ENCODE assay signal across 30 cellular contexts in the genomic region with DNA sequence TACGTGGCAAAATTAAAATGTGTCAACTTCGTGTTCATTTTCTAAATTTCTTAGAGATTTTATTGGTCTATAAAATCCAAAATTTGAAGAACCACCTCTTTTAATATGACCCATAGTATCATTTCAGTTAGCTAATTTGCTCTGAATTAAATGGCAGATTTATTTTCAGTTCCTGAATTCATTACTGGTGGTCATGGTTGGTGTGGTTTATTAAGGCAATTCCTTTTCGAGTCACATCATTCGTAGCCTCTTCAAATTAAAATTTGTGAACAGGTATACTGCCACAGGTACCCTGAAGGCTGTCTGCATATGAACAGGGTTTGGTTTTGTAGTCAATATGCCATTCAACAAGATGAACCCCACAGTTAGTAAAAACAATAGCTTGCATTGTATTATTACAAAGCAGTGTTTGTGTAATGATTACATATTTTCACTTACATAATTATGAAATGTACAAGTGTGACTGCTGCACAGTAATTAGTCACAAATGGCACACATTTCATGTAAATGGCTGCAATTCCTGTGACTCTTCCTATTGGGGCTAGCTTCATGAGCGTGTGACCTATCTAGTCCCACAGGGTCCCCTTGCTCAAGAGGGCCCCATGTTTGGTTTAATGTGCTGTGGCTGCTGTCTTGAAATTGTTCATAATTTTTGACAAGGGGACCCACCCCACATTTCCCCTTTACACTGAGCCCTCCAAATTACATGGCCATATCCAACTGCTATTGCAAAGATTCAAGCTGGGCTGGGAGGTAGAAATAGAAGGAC. TPM values are rescaled to one million over a fixed set of nuclear protein-coding genes. Genes with fewer than 3 reads are reported as not detected.
A peak's percentile ranks its signal among the peaks of the same experiment; 100 is the strongest.
DNase-seq lines count a peak whose midpoint lies in the region; ATAC-seq, FAIRE-seq and TF ChIP-seq lines count a peak whose summit lies in the region.
"Had no signal": no experiment of that assay in that cellular context is flagged by ENCODE, and none has a peak within 500 bp of the region (broad histone marks: within the 10 kb centered on the region; RNA-seq: fewer than 3 reads in every experiment).

No MANE protein-coding gene starts in this region.

- H3K79me2 ChIP-seq in GM12878 (ENCODE audit: control insufficient read depth, insufficient read depth, low read length): peaks cover 58% of the 10 kb centered on the region

- peak overlapping the region; percentile 44 for H3K4me2 ChIP-seq in GM12878 (ENCODE audit: control insufficient read depth, insufficient read depth)
- H3K4me2 ChIP-seq: PC-9 had no signal

- H4K20me1 ChIP-seq in GM12878 (ENCODE audit: control insufficient read depth, insufficient read depth): no peaks in the 10 kb centered on the region

- H3K27me3 ChIP-seq in GM12878 (replicated peaks in 1 of 2; ENCODE audit: control insufficient read depth in 2 of 2, insufficient read depth in 2 of 2, low read length in 1 of 2) (no peaks in the 10 kb centered on the region), SJCRH30 (no peaks in the 10 kb centered on the region), small intestine (ENCODE audit: control insufficient read depth in 2 of 2, insufficient read depth in 2 of 2, low read length in 2 of 2) (no peaks in the 10 kb centered on the region)
- H3K27me3 ChIP-seq: transverse colon had no signal

- peaks cover 0 to 3% of the 10 kb centered on the region in 2 donors for H3K36me3 Mint-ChIP-seq in activated T-cell treated with anti-CD3 and anti-CD28 coated beads, Interleukin-2, amount 50 U/mL, for 72 hours (ENCODE audit: insufficient read depth in 2 of 2)
- H3K36me3 Mint-ChIP-seq in stimulated activated effector memory CD8-positive, alpha-beta T cell treated with anti-CD3 and anti-CD28 coated beads, Interleukin-12 subunit alpha, Interleukin-12 subunit beta, amount 100 ng/mL, for 72 hours: peaks cover 6% of the 10 kb centered on the region
- H3K36me3 Mint-ChIP-seq in naive thymus-derived CD8-positive, alpha-beta T cell: peaks cover 0 to 3% (median 3%) of the 10 kb centered on the region in 3 donors
- H3K36me3 Mint-ChIP-seq: activated naive CD4-positive, alpha-beta T cell treated with anti-CD3 and anti-CD28 coated beads, Interleukin-2, amount 10 ng/mL, durations not matched to agents 7 days and 5 days had no signal

- H3K27ac ChIP-seq in GM12878 (ENCODE audit: control insufficient read depth, insufficient read depth): peak overlapping the region; percentile 97
- no peak overlapping the region for H3K27ac ChIP-seq in SJCRH30
- H3K27ac ChIP-seq in small intestine (ENCODE audit: low read depth in 1 of 2, low read length in 1 of 2): no peak overlapping the region
- H3K27ac ChIP-seq: PC-9, transverse colon, VCaP had no signal

- peak; percentile 33 for FAIRE-seq in GM12891 (lab: Jason Lieb, UNC)
- peak; percentile 47 for FAIRE-seq in GM12878 (lab: Jason Lieb, UNC)
- FAIRE-seq in small intestine (lab: Jason Lieb, UNC): no peak
- FAIRE-seq: bronchial epithelial cell, HepG2 had no signal

- POLR2A ChIA-PET in GM12878 (lab: Charles Lee): interaction anchor here (0.5 to 10.2 kb wide), 15 partner anchors 12 to 250 kb away, joined by 3 to 166 read pairs (median 13); a partner anchor contains a TSS
- POLR2A ChIA-PET in naive thymus-derived CD8-positive, alpha-beta T cell (lab: Charles Lee): interaction anchor here (0.6 to 10.2 kb wide), 6 partner anchors 22 to 73 kb away, joined by 3 to 78 read pairs (median 3); a partner anchor contains a TSS

- TF ChIP-seq RAD21 in GM12878 (IDR thresholded peaks at IDR 0.05; ENCODE audit: insufficient read depth, low read depth, low read length): no peak

- RAD21 ChIA-PET in GM12878 (lab: Charles Lee; ENCODE audit: unreplicated experiment): interaction anchor here (1.0 to 9.9 kb wide), 22 partner anchors 11 to 254 kb away, joined by 3 to 176 read pairs (median 16); a partner anchor contains a TSS

- H3K4me1 ChIP-seq in GM12878 (ENCODE audit: control insufficient read depth, insufficient read depth, low read length): peaks cover 49% of the 10 kb centered on the region
- peaks cover 47% of the 10 kb centered on the region for H3K4me1 ChIP-seq in SJCRH30
- peaks cover 0 to 4% of the 10 kb centered on the region in 2 donors for H3K4me1 ChIP-seq in small intestine (ENCODE audit: control insufficient read depth in 2 of 2, insufficient read depth in 1 of 2, low read depth in 1 of 2, low read length in 1 of 2)

- no peak for DNase-seq in activated T-cell treated with anti-CD3 and anti-CD28 coated beads, Interleukin-2, amount 50 U/mL, for 72 hours
- DNase-seq in activated T-cell treated with anti-CD3 and anti-CD28 coated beads, Interleukin-2, amount 50 U/mL, for 1 hour: no peak
- DNase-seq in GM12891 (ENCODE audit: insufficient read length, low spot score): no peak
- DNase-seq in GM12878 (ENCODE audit: low read depth, low spot score): no peak
- DNase-seq in stimulated activated effector memory CD8-positive, alpha-beta T cell treated with anti-CD3 and anti-CD28 coated beads, Interleukin-12 subunit alpha, Interleukin-12 subunit beta, amount 100 ng/mL, for 72 hours (ENCODE audit: low spot score in 2 of 2): no peak
- no peak for DNase-seq in naive thymus-derived CD8-positive, alpha-beta T cell
- DNase-seq in SJCRH30: no peak
- DNase-seq in small intestine: no peak
- DNase-seq: activated CD4-positive, alpha-beta T cell treated with anti-CD3 and anti-CD28 coated beads for 48 hours; activated CD8-positive, alpha-beta memory T cell treated with anti-CD3 and anti-CD28 coated beads, Interleukin-2, amount 10 ng/mL, durations not matched to agents 7 days and 5 days; activated naive CD4-positive, alpha-beta T cell treated with anti-CD3 and anti-CD28 coated beads, Interleukin-2, amount 10 ng/mL, durations not matched to agents 7 days and 5 days; AML-193; COR-L47; DMS53; GDM1; hippocampal formation; Kasumi-1; left cardiac atrium; NCI-H1417; NCI-H2029 treated with DMSO at 0.1 percent for 48 hours; NCI-H524 treated with DMSO at 0.1 percent for 48 hours; PC-9; right cardiac atrium; stimulated activated CD4-positive, alpha-beta T cell treated with anti-CD3 and anti-CD28 coated beads, Interleukin-2, amount 100 ng/mL, for 24 hours; stimulated activated CD8-positive, alpha-beta memory T cell treated with anti-CD3 and anti-CD28 coated beads, Interleukin-4, amount 100 ng/mL, for 48 hours; transverse colon had no signal

- peak overlapping the region; percentile 62 to 94 for H3K4me3 Mint-ChIP-seq in activated T-cell treated with anti-CD3 and anti-CD28 coated beads, Interleukin-2, amount 50 U/mL, for 72 hours
- peak overlapping the region; percentile 66 for H3K4me3 Mint-ChIP-seq in stimulated activated effector memory CD8-positive, alpha-beta T cell treated with anti-CD3 and anti-CD28 coated beads, Interleukin-12 subunit alpha, Interleukin-12 subunit beta, amount 100 ng/mL, for 72 hours
- H3K4me3 Mint-ChIP-seq in naive thymus-derived CD8-positive, alpha-beta T cell: peak overlapping the region in 2 of 10 donors; percentile 28 to 56
- H3K4me3 Mint-ChIP-seq: activated CD8-positive, alpha-beta memory T cell treated with anti-CD3 and anti-CD28 coated beads, Interleukin-2, amount 10 ng/mL, durations not matched to agents 7 days and 5 days; activated naive CD4-positive, alpha-beta T cell treated with anti-CD3 and anti-CD28 coated beads, Interleukin-2, amount 10 ng/mL, durations not matched to agents 7 days and 5 days had no signal

- peak; percentile 7 for ATAC-seq in activated T-cell treated with anti-CD3 and anti-CD28 coated beads, Interleukin-2, amount 50 U/mL, for 72 hours (replicated peaks in 1 of 2)
- peak; percentile 4 for ATAC-seq in GM12878
- peak; percentile 1 for ATAC-seq in stimulated activated effector memory CD8-positive, alpha-beta T cell treated with anti-CD3 and anti-CD28 coated beads, Interleukin-12 subunit alpha, Interleukin-12 subunit beta, amount 100 ng/mL, for 72 hours
- no peak for ATAC-seq in naive thymus-derived CD8-positive, alpha-beta T cell
- ATAC-seq: HCT116, HepG2, left cardiac atrium, right cardiac atrium had no signal

- CTCF ChIA-PET in GM12878 (lab: Yijun Ruan, JAX): interaction anchor here (1.0 to 7.1 kb wide), 18 partner anchors 11 to 251 kb away, joined by 3 to 32 read pairs (median 6); no protein-coding TSS in a partner anchor

- peaks cover 77% of the 10 kb centered on the region for H3K4me1 Mint-ChIP-seq in activated T-cell treated with anti-CD3 and anti-CD28 coated beads, Interleukin-2, amount 50 U/mL, for 72 hours (ENCODE audit: low read depth)
- H3K4me1 Mint-ChIP-seq in stimulated activated effector memory CD8-positive, alpha-beta T cell treated with anti-CD3 and anti-CD28 coated beads, Interleukin-12 subunit alpha, Interleukin-12 subunit beta, amount 100 ng/mL, for 72 hours: peaks cover 89% of the 10 kb centered on the region
- H3K4me1 Mint-ChIP-seq in naive thymus-derived CD8-positive, alpha-beta T cell: peaks cover 43 to 74% (median 55%) of the 10 kb centered on the region in 4 donors

- in situ Hi-C loops in GM12878 (cut with MboI): no loop called here

- peak overlapping the region; percentile 72 for H3K27ac Mint-ChIP-seq in activated T-cell treated with anti-CD3 and anti-CD28 coated beads, Interleukin-2, amount 50 U/mL, for 72 hours
- H3K27ac Mint-ChIP-seq in stimulated activated effector memory CD8-positive, alpha-beta T cell treated with anti-CD3 and anti-CD28 coated beads, Interleukin-12 subunit alpha, Interleukin-12 subunit beta, amount 100 ng/mL, for 72 hours: peak overlapping the region; percentile 92
- H3K27ac Mint-ChIP-seq in naive thymus-derived CD8-positive, alpha-beta T cell: peak overlapping the region in 4 of 10 donors; percentile 62 to 98 (median 94)
- H3K27ac Mint-ChIP-seq: activated naive CD4-positive, alpha-beta T cell treated with anti-CD3 and anti-CD28 coated beads, Interleukin-2, amount 10 ng/mL, durations not matched to agents 7 days and 5 days had no signal

- peak in 1 of 2 experiments; percentile 52; a peak in 2 of 4 replicates for TF ChIP-seq EP300 in GM12878 (IDR thresholded peaks at IDR 0.05; ENCODE audit: borderline replicate concordance in 1 of 2, control insufficient read depth in 1 of 2, low read depth in 2 of 2, low read length in 2 of 2)

- SMC1A ChIA-PET in GM12878 (lab: Charles Lee; ENCODE audit: uncharacterized antibody, unreplicated experiment): interaction anchor here (1.1 to 10.2 kb wide), 26 partner anchors 8 to 254 kb away, joined by 3 to 178 read pairs (median 22); a partner anchor contains a TSS

- TF ChIP-seq POLR2A in GM12891 (IDR thresholded peaks at IDR 0.05; ENCODE audit: low read depth, low read length) (no peak), GM12878 (IDR thresholded peaks at IDR 0.05; ENCODE audit: low read depth, low read length) (no peak)

- no TSS peak for BruUV-seq in GM12878 (replicated peaks; lab: Mats Ljungman, UMichigan)

- H3K4me3 ChIP-seq in GM12878: 0 out of 2 replicates have a peak overlapping the region, but pooled peaks have one; percentile 4
- H3K4me3 ChIP-seq in SJCRH30: no peak overlapping the region
- H3K4me3 ChIP-seq in small intestine (ENCODE audit: low read depth in 1 of 2, low read length in 2 of 2): no peak overlapping the region
- H3K4me3 ChIP-seq: PC-9, transverse colon had no signal

- peak overlapping the region; percentile 9; the same call in 1 of the 2 replicates for H2AFZ ChIP-seq in GM12878 (ENCODE audit: control insufficient read depth, low read depth, low read length)
- H2AFZ ChIP-seq: PC-9 had no signal

- WGBS in GM12878 (ENCODE audit: insufficient coverage, insufficient replicate concordance, low lambda C conversion rate, missing lambda C conversion rate): 69% methylated on average over 5 of the region's 5 CpGs
- WGBS in small intestine, 3 donors: 86 to 93% (median 92%) methylated on average over 5 of the region's 5 CpGs

- intact Hi-C loops in GM12878 (cut with micrococcal nuclease; ENCODE audit: unreplicated experiment): loop anchor here (5.0 kb wide), 1 partner anchor 45 kb away; no protein-coding TSS in a partner anchor

- peak overlapping the region; percentile 31 for H3K9ac ChIP-seq in GM12878 (ENCODE audit: control insufficient read depth, insufficient read depth, low read length)

- H3K27me3 Mint-ChIP-seq in activated T-cell treated with anti-CD3 and anti-CD28 coated beads, Interleukin-2, amount 50 U/mL, for 72 hours (ENCODE audit: low read depth): no peaks in the 10 kb centered on the region
- H3K27me3 Mint-ChIP-seq in naive thymus-derived CD8-positive, alpha-beta T cell: no peaks in the 10 kb centered on the region
- H3K27me3 Mint-ChIP-seq: activated CD8-positive, alpha-beta memory T cell treated with anti-CD3 and anti-CD28 coated beads, Interleukin-2, amount 10 ng/mL, durations not matched to agents 7 days and 5 days; activated naive CD4-positive, alpha-beta T cell treated with anti-CD3 and anti-CD28 coated beads, Interleukin-2, amount 10 ng/mL, durations not matched to agents 7 days and 5 days had no signal

- TF ChIP-seq CTCF in GM12878 (IDR thresholded peaks at IDR 0.05 in 2 of 3, conservative IDR thresholded peaks at IDR 0.05 in 1 of 3; ENCODE audit: control insufficient read depth in 2 of 3, extremely low read depth in 1 of 3, insufficient read depth in 1 of 3, low read depth in 3 of 3, low read length in 3 of 3): no peak

- peaks cover 5% of the 10 kb centered on the region in 2 donors for H3K9me3 Mint-ChIP-seq in activated T-cell treated with anti-CD3 and anti-CD28 coated beads, Interleukin-2, amount 50 U/mL, for 72 hours
- no peaks in the 10 kb centered on the region for H3K9me3 Mint-ChIP-seq in stimulated activated effector memory CD8-positive, alpha-beta T cell treated with anti-CD3 and anti-CD28 coated beads, Interleukin-12 subunit alpha, Interleukin-12 subunit beta, amount 100 ng/mL, for 72 hours
- no peaks in the 10 kb centered on the region for H3K9me3 Mint-ChIP-seq in naive thymus-derived CD8-positive, alpha-beta T cell
- H3K9me3 Mint-ChIP-seq: activated naive CD4-positive, alpha-beta T cell treated with anti-CD3 and anti-CD28 coated beads, Interleukin-2, amount 10 ng/mL, durations not matched to agents 7 days and 5 days had no signal

- H3K36me3 ChIP-seq in GM12878 (ENCODE audit: control insufficient read depth in 2 of 2, insufficient read depth in 2 of 2, low read length in 1 of 2) (no peaks in the 10 kb centered on the region), SJCRH30 (no peaks in the 10 kb centered on the region), small intestine (ENCODE audit: control insufficient read depth in 2 of 2, insufficient read depth in 2 of 2, low read length in 2 of 2) (no peaks in the 10 kb centered on the region)
- H3K36me3 ChIP-seq: transverse colon had no signal

- H3K9me3 ChIP-seq in GM12878 (replicated peaks; ENCODE audit: control insufficient read depth, insufficient read depth, low read length) (no peaks in the 10 kb centered on the region; the same call in 2 of the 3 replicates), SJCRH30 (replicated peaks) (no peaks in the 10 kb centered on the region; the same call in 1 of the 2 replicates), small intestine (ENCODE audit: control insufficient read depth, low read depth) (no peaks in the 10 kb centered on the region)
- H3K9me3 ChIP-seq: transverse colon had no signal

RNA-seq across cellular contexts. Expression of a gene that starts 48.8 kb away (rescaled TPM):
- 10 to 100 TPM; 27.0 to 28.9 TPM for total RNA-seq in activated T-cell treated with anti-CD3 and anti-CD28 coated beads, Interleukin-2, amount 50 U/mL, for 72 hours
- 12.0 TPM for polyA plus RNA-seq in GM12891 (2012; ENCODE audit: low read depth, missing spikeins)
- 36.3 and 37.4 TPM in 2 replicates for total RNA-seq in GM12878 (2013; cell fraction: nucleolus; rRNA removed)
- total RNA-seq in GM12878 (2014; rRNA removed) (36.2 and 36.9 TPM in 2 replicates), GM12878 (2014; rRNA removed; fragmentation: Illumina TruSeq; extraction: Trizol) (44.6 and 46.5 TPM in 2 replicates), GM12878 (2021) (63.1 and 67.6 TPM in 2 replicates)
- polyA plus RNA-seq in GM12878 (2011; ENCODE audit: low read depth): 8.8 TPM
- polyA plus RNA-seq in GM12878 (2011; rRNA removed) (47.3 and 47.4 TPM in 2 replicates), GM12878 (2014; fragmentation: Illumina TruSeq; extraction: Trizol) (86.9 and 109 TPM in 2 replicates), GM12878 (2014; fragmentation: Nextera tagmentation; extraction: Ambion mirVana) (10 to 100 TPM; 11.8 to 16.1 TPM), GM12878 (2014; rRNA removed) (59.1 and 61.4 TPM in 2 replicates), GM12878 (2016; fragmentation: Nextera tagmentation; extraction: Ambion mirVana) (10 to 100 TPM; 58.4 to 66.1 TPM), small intestine (10 to 100 TPM in 1 of 3 donors, 1 to 10 TPM in 2; 1.1 to 10.6 (median 3.2) TPM)
- 51.0 and 62.8 TPM in 2 replicates for polyA plus RNA-seq in GM12878 (2011; cell fraction: cytosol; rRNA removed)
- 33.6 and 47.7 TPM in 2 replicates for polyA plus RNA-seq in GM12878 (2011; cell fraction: nucleus; rRNA removed)
- polyA plus RNA-seq in GM12878 (2012): 13.6 and 28.5 TPM in 2 replicates
- 32.6 and 52.1 TPM in 2 replicates for polyA minus RNA-seq in GM12878 (2011; rRNA and poly(A)+ RNA removed)
- polyA minus RNA-seq in GM12878 (2011; cell fraction: cytosol; rRNA and poly(A)+ RNA removed): 18.0 and 24.0 TPM in 2 replicates
- 19.7 and 24.1 TPM in 2 replicates for polyA minus RNA-seq in GM12878 (2011; cell fraction: nucleus; rRNA and poly(A)+ RNA removed)
- total RNA-seq in naive thymus-derived CD8-positive, alpha-beta T cell: 10 to 100 TPM; 28.4 to 32.3 TPM
- 10 to 100 TPM; 47.9 to 68.5 (median 52.6) TPM for polyA plus RNA-seq in naive thymus-derived CD8-positive, alpha-beta T cell
- total RNA-seq in SJCRH30 (2014; rRNA removed; shearing (Covaris generic)): 176 and 177 TPM in 2 replicates
- total RNA-seq: HepG2 had no signal

Comparison
In these comparisons a context has a peak if more than half of its experiments do, and no peak if none do; other contexts are left out.
1. ATAC-seq: peak in activated T-cell treated with anti-CD3 and anti-CD28 coated beads, Interleukin-2, amount 50 U/mL, for 72 hours (2 of 2), GM12878 (single experiment) and stimulated activated effector memory CD8-positive, alpha-beta T cell treated with anti-CD3 and anti-CD28 coated beads, Interleukin-12 subunit alpha, Interleukin-12 subunit beta, amount 100 ng/mL, for 72 hours (single experiment); none in naive thymus-derived CD8-positive, alpha-beta T cell (0 of 2).